In genomic region chr16:71467810-71468209, GRCh38 we compare ENCODE assay signal across 8 cellular contexts. TPM values are rescaled to one million over a fixed set of nuclear protein-coding genes. Genes with fewer than 3 reads are reported as not detected.
A peak's percentile ranks its signal among the peaks of the same experiment; 100 is the strongest.
DNase-seq lines count a peak whose midpoint lies in the region; ATAC-seq lines count a peak whose summit lies in the region.
"Had no signal": no experiment of that assay in that cellular context is flagged by ENCODE, and none has a peak within 500 bp of the region (broad histone marks: within the 10 kb centered on the region; RNA-seq: fewer than 3 reads in every experiment).

No MANE protein-coding gene starts in this region.

- peak; percentile 26 for ATAC-seq in activated CD4-positive, alpha-beta T cell treated with anti-CD3 and anti-CD28 coated beads for 36 hours
- ATAC-seq in HG03571 (IDR thresholded peaks at IDR 0.05; ENCODE audit: unreplicated experiment), result no peak
- ATAC-seq in GM18517 (IDR thresholded peaks at IDR 0.05; ENCODE audit: unreplicated experiment), result no peak

- no peaks in the 10 kb centered on the region for H3K9me3 Mint-ChIP-seq in activated CD4-positive, alpha-beta T cell treated with anti-CD3 and anti-CD28 coated beads for 36 hours (ENCODE audit: low read depth)
- H3K9me3 Mint-ChIP-seq: IgD-negative memory B cell had no signal

- intact Hi-C loops in activated CD4-positive, alpha-beta T cell treated with anti-CD3 and anti-CD28 coated beads for 36 hours (cut with DNase I, micrococcal nuclease), result no loop called here

- H3K36me3 Mint-ChIP-seq in activated CD4-positive, alpha-beta T cell treated with anti-CD3 and anti-CD28 coated beads for 36 hours (ENCODE audit: low read depth), result no peaks in the 10 kb centered on the region

- no peak overlapping the region for H3K27ac Mint-ChIP-seq in activated CD4-positive, alpha-beta T cell treated with anti-CD3 and anti-CD28 coated beads for 36 hours

- POLR2A ChIA-PET in activated CD4-positive, alpha-beta T cell treated with anti-CD3 and anti-CD28 coated beads for 36 hours (lab: Charles Lee), result no interaction called here

- no peak overlapping the region for H3K4me3 Mint-ChIP-seq in activated CD4-positive, alpha-beta T cell treated with anti-CD3 and anti-CD28 coated beads for 36 hours

- DNase-seq in HUDEP-2 (lab: John Stamatoyannopoulos, UW; ENCODE audit: unreplicated experiment in 76 of 76), result peak in 41 of 76 experiments; percentile 3 to 53 (median 22)
- DNase-seq in activated CD4-positive, alpha-beta T cell treated with anti-CD3 and anti-CD28 coated beads for 36 hours, result peak; percentile 69
- peak; percentile 11 for DNase-seq in fibroblast of peridontal ligament (ENCODE audit: extremely low read depth)
- DNase-seq in stimulated activated CD4-positive, alpha-beta T cell treated with anti-CD3 and anti-CD28 coated beads, Interleukin-4, amount 100 ng/mL, for 48 hours (ENCODE audit: low read depth in 2 of 2), result peak; percentile 9 to 25
- DNase-seq in pons (ENCODE audit: low spot score), result no peak

- H3K4me1 Mint-ChIP-seq in activated CD4-positive, alpha-beta T cell treated with anti-CD3 and anti-CD28 coated beads for 36 hours, result peaks cover 3% of the 10 kb centered on the region

- no peaks in the 10 kb centered on the region for H3K27me3 Mint-ChIP-seq in activated CD4-positive, alpha-beta T cell treated with anti-CD3 and anti-CD28 coated beads for 36 hours
- H3K27me3 Mint-ChIP-seq: IgD-negative memory B cell had no signal

- CTCF ChIA-PET in activated CD4-positive, alpha-beta T cell treated with anti-CD3 and anti-CD28 coated beads for 36 hours (lab: Charles Lee), result interaction anchor here (0.6 to 1.2 kb wide), 2 partner anchors 45 to 143 kb away, joined by 3 to 6 read pairs; no protein-coding TSS in a partner anchor

RNA-seq across cellular contexts. Expression of gene ZNF23, which starts 5.8 kb away (rescaled TPM):
- 10 to 100 TPM in 1 of 2 experiments, 1 to 10 TPM in 1; 9.6 to 10.9 TPM for total RNA-seq in activated CD4-positive, alpha-beta T cell treated with anti-CD3 and anti-CD28 coated beads for 36 hours

RNA-seq across cellular contexts. Expression of gene ZNF19, which starts 21.3 kb away (rescaled TPM):
- 1 to 10 TPM; 2.9 TPM for total RNA-seq in activated CD4-positive, alpha-beta T cell treated with anti-CD3 and anti-CD28 coated beads for 36 hours

RNA-seq across cellular contexts. Expression of gene TLE7, which starts 26.0 kb away (rescaled TPM):
- not detected for total RNA-seq in activated CD4-positive, alpha-beta T cell treated with anti-CD3 and anti-CD28 coated beads for 36 hours

RNA-seq across cellular contexts. Expression of gene CHST4, which starts 58.4 kb away (rescaled TPM):
- total RNA-seq in activated CD4-positive, alpha-beta T cell treated with anti-CD3 and anti-CD28 coated beads for 36 hours, result not detected
